Comparison of ENCODE assay signal across 8 cellular contexts in genomic region chr6:18388252-18388651, GRCh38. TPM values are rescaled to one million over a fixed set of nuclear protein-coding genes. Genes with fewer than 3 reads are reported as not detected.
DNase-seq lines count a peak whose midpoint lies in the region; ATAC-seq and TF ChIP-seq lines count a peak whose summit lies in the region.

No MANE protein-coding gene starts in this region.

- WGBS in heart left ventricle, 4 donors: 4 to 21% (median 6%) methylated on average over 3 of the region's 3 CpGs
- WGBS in lung, 2 donors: 4 to 7% methylated on average over 3 of the region's 3 CpGs

- in situ Hi-C loops in HAP-1 (cut with MboI; ENCODE audit: low sequenced_read_pairs): no loop called here

- DNase-seq in heart left ventricle: no peak
- DNase-seq in left ventricle myocardium superior: no peak
- DNase-seq in ascending aorta (ENCODE audit: low spot score in 2 of 2): no peak
- DNase-seq in lung (ENCODE audit: low spot score): no peak
- no peak for DNase-seq in uterus
- no peak for DNase-seq in HAP-1 (ENCODE audit: low spot score in 2 of 2)
- DNase-seq in HuH-7 (ENCODE audit: low spot score): no peak

- intact Hi-C loops in heart left ventricle (cut with DNase I) (loop anchor here in 3 of 10 donors (5.0 to 10.0 kb wide), 3 partner anchors 61 to 114 kb away; no protein-coding TSS in a partner anchor), left ventricle myocardium superior (cut with micrococcal nuclease) (no loop called here), ascending aorta (cut with DNase I) (loop anchor here (5.0 to 10.0 kb wide), 3 partner anchors 41 to 123 kb away; partner anchors contain the start of gene DEK), uterus (cut with DNase I; ENCODE audit: low total_unique reads) (no loop called here)

- H3K4me3 ChIP-seq in heart left ventricle: peak overlapping the region; percentile 50 to 83 (median 68)
- H3K4me3 ChIP-seq in ascending aorta: peak overlapping the region; percentile 52 to 67
- H3K4me3 ChIP-seq in lung: peak overlapping the region; percentile 48
- H3K4me3 ChIP-seq in uterus: peak overlapping the region; percentile 1 to 45
- no peak overlapping the region for H3K4me3 ChIP-seq in HAP-1

- H3K9me3 ChIP-seq in heart left ventricle (no peaks in the 10 kb centered on the region), ascending aorta (no peaks in the 10 kb centered on the region), lung (ENCODE audit: control insufficient read depth in 2 of 2, insufficient read depth in 1 of 2, low read length in 1 of 2) (peaks cover 0 to 2% of the 10 kb centered on the region in 2 donors), uterus (no peaks in the 10 kb centered on the region), HAP-1 (no peaks in the 10 kb centered on the region)

- H3K27me3 ChIP-seq in heart left ventricle (no peaks in the 10 kb centered on the region), ascending aorta (no peaks in the 10 kb centered on the region), lung (ENCODE audit: control insufficient read depth, insufficient read depth) (no peaks in the 10 kb centered on the region), uterus (no peaks in the 10 kb centered on the region), HAP-1 (ENCODE audit: low read depth) (peaks cover 17% of the 10 kb centered on the region; the same call in 1 of the 2 replicates)

- H3K36me3 ChIP-seq in heart left ventricle: no peaks in the 10 kb centered on the region
- no peaks in the 10 kb centered on the region for H3K36me3 ChIP-seq in ascending aorta
- H3K36me3 ChIP-seq in lung (ENCODE audit: control insufficient read depth in 2 of 2, insufficient read depth in 2 of 2, low read length in 2 of 2): no peaks in the 10 kb centered on the region
- no peaks in the 10 kb centered on the region for H3K36me3 ChIP-seq in uterus
- H3K36me3 ChIP-seq in HAP-1 (replicated peaks): no peaks in the 10 kb centered on the region

- H3K27ac ChIP-seq in heart left ventricle (peak overlapping the region; percentile 2 to 91 (median 74)), ascending aorta (peak overlapping the region; percentile 39 to 63), lung (ENCODE audit: low read depth in 1 of 2, low read length in 1 of 2) (peak overlapping the region; percentile 66 to 74), uterus (peak overlapping the region; percentile 29 to 44)

- no peak for TF ChIP-seq CTCF in heart left ventricle (IDR thresholded peaks at IDR 0.05)
- TF ChIP-seq CTCF in ascending aorta (IDR thresholded peaks at IDR 0.05): no peak
- no peak for TF ChIP-seq CTCF in lung (IDR thresholded peaks at IDR 0.05; ENCODE audit: control extremely low read depth, extremely low read depth)
- TF ChIP-seq CTCF in uterus (IDR thresholded peaks at IDR 0.05): no peak

- H3K4me1 ChIP-seq in heart left ventricle (peaks cover 0 to 52% (median 19%) of the 10 kb centered on the region in 12 donors), ascending aorta (peaks cover 0 to 26% of the 10 kb centered on the region in 2 donors), lung (ENCODE audit: control insufficient read depth in 2 of 2, insufficient read depth in 2 of 2, low read length in 2 of 2) (peaks cover 6 to 9% of the 10 kb centered on the region in 2 donors), uterus (no peaks in the 10 kb centered on the region), HAP-1 (peaks cover 7% of the 10 kb centered on the region)

- TF ChIP-seq POLR2A in heart left ventricle (IDR thresholded peaks at IDR 0.05) (no peak), uterus (IDR thresholded peaks at IDR 0.05) (no peak)

- ATAC-seq in heart left ventricle (no peak), left ventricle myocardium superior (no peak), lung (ENCODE audit: insufficient read depth, low FRiP score) (no peak), HG02852 (IDR thresholded peaks at IDR 0.05; ENCODE audit: unreplicated experiment) (no peak)

RNA-seq across cellular contexts. Expression of gene RNF144B, which starts 1.1 kb away (rescaled TPM):
- total RNA-seq in heart left ventricle (10 to 100 TPM in 5 of 9 donors, 1 to 10 TPM in 4; 7.1 to 20.7 (median 12.3) TPM), left ventricle myocardium superior (22.2 TPM), ascending aorta (52.3 TPM), lung (10 to 100 TPM; 56.9 to 96.8 TPM), uterus (10 to 100 TPM in 3 of 4 donors, 1 to 10 TPM in 1; 8.2 to 35.7 (median 23.1) TPM)
- polyA plus RNA-seq in heart left ventricle (1 to 10 TPM; 6.1 to 8.0 TPM), lung (10 to 100 TPM; 18.1 to 62.1 TPM)
